Comparison of ENCODE assay signal across 1 cellular context in genomic region chr4:153151535-153152452, GRCh38.
TF ChIP-seq lines count a peak whose summit lies in the region.

No MANE protein-coding gene starts in this region.

TF ChIP-seq in HEK293, 187 proteins besides CTCF, POLR2A, EP300 and RAD21 (continued from another document):
- TF ChIP-seq ZSCAN5A (tag by site-specific recombination; IDR thresholded peaks at IDR 0.05): no peak
- TF ChIP-seq SCRT1 (tag by site-specific recombination; IDR thresholded peaks at IDR 0.05; ENCODE audit: borderline replicate concordance): no peak
- TF ChIP-seq ZNF585B (tag by site-specific recombination; IDR thresholded peaks at IDR 0.05): no peak
- TF ChIP-seq GLIS1 (tag by site-specific recombination; IDR thresholded peaks at IDR 0.05): peak; percentile 90
- TF ChIP-seq ZNF157 (tag by site-specific recombination; IDR thresholded peaks at IDR 0.05): no peak
- no peak for TF ChIP-seq ZNF341 (tag by site-specific recombination; IDR thresholded peaks at IDR 0.05; ENCODE audit: low read depth)
- TF ChIP-seq ZIC2 (tag by site-specific recombination; IDR thresholded peaks at IDR 0.05): no peak
- no peak for TF ChIP-seq ZNF473 (tag by site-specific recombination; IDR thresholded peaks at IDR 0.05)
- no peak for TF ChIP-seq ZNF664 (tag by site-specific recombination; IDR thresholded peaks at IDR 0.05)
- no peak for TF ChIP-seq ZNF138 (tag by site-specific recombination; IDR thresholded peaks at IDR 0.05; ENCODE audit: borderline replicate concordance)
- no peak for TF ChIP-seq ZNF18 (tag by site-specific recombination; IDR thresholded peaks at IDR 0.05)
- TF ChIP-seq ZNF792 (tag by site-specific recombination; IDR thresholded peaks at IDR 0.05): no peak
- 0 out of 2 replicates have a peak, but pooled peaks have one; percentile 16 for TF ChIP-seq KLF9 (tag by site-specific recombination; IDR thresholded peaks at IDR 0.05; ENCODE audit: low read depth)
- peak; percentile 40; the same call in 1 of the 2 replicates for TF ChIP-seq ZBTB8A (tag by site-specific recombination; IDR thresholded peaks at IDR 0.05)
- TF ChIP-seq MYNN (tag by site-specific recombination; IDR thresholded peaks at IDR 0.05; ENCODE audit: borderline replicate concordance): peak; percentile 67; the same call in 1 of the 2 replicates
- no peak for TF ChIP-seq ZBTB6 (tag by site-specific recombination; IDR thresholded peaks at IDR 0.05)
TF ChIP-seq in HEK293: peak in this region for 8.
